In genomic region chr18:79919089-79919488, GRCh38 we compare ENCODE assay signal across 17 cellular contexts. TPM values are rescaled to one million over a fixed set of nuclear protein-coding genes. Genes with fewer than 3 reads are reported as not detected.
A peak's percentile ranks its signal among the peaks of the same experiment; 100 is the strongest.
DNase-seq lines count a peak whose midpoint lies in the region; ATAC-seq and TF ChIP-seq lines count a peak whose summit lies in the region.
"Had no signal": no experiment of that assay in that cellular context is flagged by ENCODE, and none has a peak within 500 bp of the region (broad histone marks: within the 10 kb centered on the region; RNA-seq: fewer than 3 reads in every experiment).

No MANE protein-coding gene starts in this region.

- no peaks in the 10 kb centered on the region for H3K79me1 ChIP-seq in trophoblast cell (ENCODE audit: low read length)

- H4K8ac ChIP-seq in trophoblast cell (ENCODE audit: low read depth, low read length) = no peak overlapping the region

- no peak overlapping the region for H3K23ac ChIP-seq in trophoblast cell (ENCODE audit: low read length)

- no peak overlapping the region for H2BK5ac ChIP-seq in trophoblast cell (ENCODE audit: low read depth, low read length, poor library complexity)

- H3K27ac ChIP-seq in trophoblast cell (ENCODE audit: low read depth, low read length) (no peak overlapping the region), uterus (no peak overlapping the region), colonic mucosa (no peak overlapping the region)

- H3K18ac ChIP-seq in trophoblast cell (ENCODE audit: low read length) = no peak overlapping the region

- H3K4me3 ChIP-seq in trophoblast cell (ENCODE audit: low read depth, low read length) (peak overlapping the region; percentile 51), uterus (no peak overlapping the region), colonic mucosa (no peak overlapping the region)
- H3K4me3 ChIP-seq: MG63, smooth muscle cell had no signal

- H3K9me3 ChIP-seq in trophoblast cell (ENCODE audit: insufficient read depth, low read depth, low read length) = peaks cover 20% of the 10 kb centered on the region
- H3K9me3 ChIP-seq in uterus = no peaks in the 10 kb centered on the region
- H3K9me3 ChIP-seq in colonic mucosa = no peaks in the 10 kb centered on the region
- H3K9me3 ChIP-seq: MG63 had no signal

- no peaks in the 10 kb centered on the region for H3K79me2 ChIP-seq in trophoblast cell (ENCODE audit: control insufficient read depth, insufficient read depth, low read length, poor library complexity)

- no peak for ATAC-seq in left ventricle myocardium superior
- ATAC-seq in left cardiac atrium = no peak
- ATAC-seq in left colon = no peak
- ATAC-seq: naive thymus-derived CD4-positive, alpha-beta T cell; T-cell had no signal

- no peak overlapping the region for H3K4me2 ChIP-seq in trophoblast cell (ENCODE audit: low read length)
- H3K4me2 ChIP-seq: smooth muscle cell had no signal

- intact Hi-C loops in left ventricle myocardium superior (cut with micrococcal nuclease) (no loop called here), left cardiac atrium (cut with DNase I) (no loop called here), left colon (cut with DNase I, micrococcal nuclease) (no loop called here), uterus (cut with DNase I; ENCODE audit: low total_unique reads) (no loop called here), colonic mucosa (cut with DNase I) (no loop called here)

- H3K36me3 ChIP-seq in trophoblast cell (ENCODE audit: control insufficient read depth in 1 of 2, insufficient read depth in 2 of 2, low read length in 2 of 2) (peaks cover 23 to 31% of the 10 kb centered on the region in 2 experiments), uterus (no peaks in the 10 kb centered on the region), colonic mucosa (peaks cover 4% of the 10 kb centered on the region)

- H3K4me1 ChIP-seq in trophoblast cell (ENCODE audit: control insufficient read depth in 1 of 2, insufficient read depth in 2 of 2, low read length in 2 of 2) (no peaks in the 10 kb centered on the region), uterus (no peaks in the 10 kb centered on the region), colonic mucosa (no peaks in the 10 kb centered on the region)

- no peaks in the 10 kb centered on the region for H3K27me3 ChIP-seq in trophoblast cell (ENCODE audit: insufficient read depth, low read length)
- no peaks in the 10 kb centered on the region for H3K27me3 ChIP-seq in uterus
- H3K27me3 ChIP-seq in colonic mucosa = no peaks in the 10 kb centered on the region
- H3K27me3 ChIP-seq: MG63 had no signal

- H2BK120ac ChIP-seq in trophoblast cell (ENCODE audit: insufficient read depth, low read length, poor library complexity) = no peak overlapping the region

- no peak overlapping the region for H2AK5ac ChIP-seq in trophoblast cell (ENCODE audit: low read length)

- peak; percentile 29 for DNase-seq in left ventricle myocardium superior
- no peak for DNase-seq in left cardiac atrium
- DNase-seq in left colon = peak; percentile 4 to 18
- no peak for DNase-seq in trophoblast cell
- DNase-seq in uterus = peak; percentile 5 to 10
- no peak for DNase-seq in NCI-H2171 treated with DMSO at 0.1 percent for 48 hours (lab: John Stamatoyannopoulos, UW)
- no peak for DNase-seq in colonic mucosa
- no peak for DNase-seq in GF-D8 (lab: John Stamatoyannopoulos, UW)
- DNase-seq: central memory CD4-positive, alpha-beta T cell; MG63; naive thymus-derived CD4-positive, alpha-beta T cell; NCI-H146; NCI-H82; SIG-M5; stimulated activated CD4-positive, alpha-beta T cell treated with anti-CD3 and anti-CD28 coated beads, Interleukin-4, amount 100 ng/mL, for 4 hours had no signal

- TF ChIP-seq POLR2A in uterus (IDR thresholded peaks at IDR 0.05) = no peak

- H3K14ac ChIP-seq in trophoblast cell (ENCODE audit: low read length) = no peak overlapping the region

- H3K9ac ChIP-seq in trophoblast cell (ENCODE audit: low read length) = no peak overlapping the region
- H3K9ac ChIP-seq in colonic mucosa (ENCODE audit: low read depth in 2 of 2, low read length in 2 of 2) = no peak overlapping the region

- H2BK12ac ChIP-seq in trophoblast cell (ENCODE audit: low read length) = no peak overlapping the region

- TF ChIP-seq CTCF in uterus (IDR thresholded peaks at IDR 0.05) = no peak
- TF ChIP-seq CTCF in colonic mucosa (IDR thresholded peaks at IDR 0.05) = no peak

- H4K12ac ChIP-seq in trophoblast cell (ENCODE audit: low read depth, low read length) = no peak overlapping the region

- WGBS in trophoblast cell (ENCODE audit: extremely low coverage, insufficient coverage, insufficient read length) = no CpG with 5 or more reads among the region's 19 CpGs

- no peak overlapping the region for H2AFZ ChIP-seq in trophoblast cell (ENCODE audit: insufficient read depth, low read length, poor library complexity)

- no peak overlapping the region for H3K4ac ChIP-seq in trophoblast cell (ENCODE audit: low read depth, low read length)

- no peak overlapping the region for H4K91ac ChIP-seq in trophoblast cell (ENCODE audit: low read depth, low read length)

RNA-seq across cellular contexts. Expression of gene SLC66A2, which starts 32.4 kb away (rescaled TPM):
- total RNA-seq in left ventricle myocardium superior = 28.9 TPM
- 10 to 100 TPM; 31.5 to 31.9 TPM for total RNA-seq in left cardiac atrium
- total RNA-seq in left colon = 100 to 1,000 TPM in 1 of 2 donors, 10 to 100 TPM in 1; 59.4 to 119 TPM
- polyA plus RNA-seq in trophoblast cell (2013) = 11.7 and 12.7 TPM in 2 replicates
- 10 to 100 TPM; 20.3 to 42.5 (median 32.5) TPM for total RNA-seq in uterus
- 10 to 100 TPM; 74.9 to 88.0 TPM for total RNA-seq in colonic mucosa

RNA-seq across cellular contexts. Expression of gene HSBP1L1, which starts 45.4 kb away (rescaled TPM):
- total RNA-seq in left ventricle myocardium superior (14.5 TPM), left cardiac atrium (1 to 10 TPM; 9.4 TPM), left colon (10 to 100 TPM; 42.4 to 77.8 TPM), uterus (10 to 100 TPM in 2 of 4 donors, 1 to 10 TPM in 2; 6.6 to 21.3 (median 15.0) TPM), colonic mucosa (10 to 100 TPM; 51.8 to 59.6 TPM)
- 19.8 and 20.5 TPM in 2 replicates for polyA plus RNA-seq in trophoblast cell (2013)

Comparison
In these comparisons a context has a peak if more than half of its experiments do, and no peak if none do; other contexts are left out.
1. DNase-seq: peak in left ventricle myocardium superior (single experiment), left colon (2 of 2) and uterus (2 of 2); none in left cardiac atrium (single experiment), trophoblast cell (0 of 2), NCI-H2171 treated with DMSO at 0.1 percent for 48 hours (single experiment), colonic mucosa (single experiment) and GF-D8 (single experiment).